ENCODE assay signal across 8 cellular contexts in the genomic region with DNA sequence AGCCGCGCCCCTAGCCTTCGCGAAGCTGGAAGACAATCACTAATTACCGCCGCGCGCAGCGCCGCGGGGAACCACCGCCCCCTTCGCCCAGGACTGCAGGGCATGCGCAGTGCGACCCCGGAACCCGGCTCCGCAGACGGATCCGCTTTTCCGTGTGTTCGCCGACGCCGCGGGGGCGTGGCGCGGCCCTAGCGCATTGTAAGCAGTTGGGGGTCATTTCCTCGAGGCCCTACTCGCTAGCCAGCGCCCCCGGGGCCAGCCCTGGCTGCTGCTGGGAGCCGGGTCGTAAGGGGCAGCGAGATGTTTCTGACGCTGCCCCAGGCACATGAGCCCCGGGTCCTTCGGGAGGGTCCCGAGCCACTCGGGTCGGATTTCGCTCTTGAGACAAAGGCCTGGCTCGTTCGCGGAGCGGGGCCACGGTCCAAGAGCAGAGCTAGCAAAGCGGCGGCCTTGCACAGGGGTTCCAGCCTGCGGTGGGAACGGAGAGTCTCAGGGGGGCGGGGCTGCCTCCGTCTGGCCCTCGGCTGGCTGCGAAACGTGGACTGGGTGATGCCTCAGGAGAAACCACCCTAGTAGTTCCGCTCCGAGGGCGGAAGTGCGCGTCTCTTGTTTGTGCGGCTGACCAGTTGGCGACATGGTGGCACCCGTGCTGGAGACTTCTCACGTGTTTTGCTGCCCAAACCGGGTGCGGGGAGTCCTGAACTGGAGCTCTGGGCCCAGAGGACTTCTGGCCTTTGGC. TPM values are rescaled to one million over a fixed set of nuclear protein-coding genes. Genes with fewer than 3 reads are reported as not detected.
DNase-seq lines count a peak whose midpoint lies in the region; ATAC-seq, FAIRE-seq and TF ChIP-seq lines count a peak whose summit lies in the region.

A gene with protein sequence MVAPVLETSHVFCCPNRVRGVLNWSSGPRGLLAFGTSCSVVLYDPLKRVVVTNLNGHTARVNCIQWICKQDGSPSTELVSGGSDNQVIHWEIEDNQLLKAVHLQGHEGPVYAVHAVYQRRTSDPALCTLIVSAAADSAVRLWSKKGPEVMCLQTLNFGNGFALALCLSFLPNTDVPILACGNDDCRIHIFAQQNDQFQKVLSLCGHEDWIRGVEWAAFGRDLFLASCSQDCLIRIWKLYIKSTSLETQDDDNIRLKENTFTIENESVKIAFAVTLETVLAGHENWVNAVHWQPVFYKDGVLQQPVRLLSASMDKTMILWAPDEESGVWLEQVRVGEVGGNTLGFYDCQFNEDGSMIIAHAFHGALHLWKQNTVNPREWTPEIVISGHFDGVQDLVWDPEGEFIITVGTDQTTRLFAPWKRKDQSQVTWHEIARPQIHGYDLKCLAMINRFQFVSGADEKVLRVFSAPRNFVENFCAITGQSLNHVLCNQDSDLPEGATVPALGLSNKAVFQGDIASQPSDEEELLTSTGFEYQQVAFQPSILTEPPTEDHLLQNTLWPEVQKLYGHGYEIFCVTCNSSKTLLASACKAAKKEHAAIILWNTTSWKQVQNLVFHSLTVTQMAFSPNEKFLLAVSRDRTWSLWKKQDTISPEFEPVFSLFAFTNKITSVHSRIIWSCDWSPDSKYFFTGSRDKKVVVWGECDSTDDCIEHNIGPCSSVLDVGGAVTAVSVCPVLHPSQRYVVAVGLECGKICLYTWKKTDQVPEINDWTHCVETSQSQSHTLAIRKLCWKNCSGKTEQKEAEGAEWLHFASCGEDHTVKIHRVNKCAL (plus strand): TSS at position 600 of the 739 bp plus-strand sequence. CDS start 35 bp downstream, at position 635.
A gene with protein sequence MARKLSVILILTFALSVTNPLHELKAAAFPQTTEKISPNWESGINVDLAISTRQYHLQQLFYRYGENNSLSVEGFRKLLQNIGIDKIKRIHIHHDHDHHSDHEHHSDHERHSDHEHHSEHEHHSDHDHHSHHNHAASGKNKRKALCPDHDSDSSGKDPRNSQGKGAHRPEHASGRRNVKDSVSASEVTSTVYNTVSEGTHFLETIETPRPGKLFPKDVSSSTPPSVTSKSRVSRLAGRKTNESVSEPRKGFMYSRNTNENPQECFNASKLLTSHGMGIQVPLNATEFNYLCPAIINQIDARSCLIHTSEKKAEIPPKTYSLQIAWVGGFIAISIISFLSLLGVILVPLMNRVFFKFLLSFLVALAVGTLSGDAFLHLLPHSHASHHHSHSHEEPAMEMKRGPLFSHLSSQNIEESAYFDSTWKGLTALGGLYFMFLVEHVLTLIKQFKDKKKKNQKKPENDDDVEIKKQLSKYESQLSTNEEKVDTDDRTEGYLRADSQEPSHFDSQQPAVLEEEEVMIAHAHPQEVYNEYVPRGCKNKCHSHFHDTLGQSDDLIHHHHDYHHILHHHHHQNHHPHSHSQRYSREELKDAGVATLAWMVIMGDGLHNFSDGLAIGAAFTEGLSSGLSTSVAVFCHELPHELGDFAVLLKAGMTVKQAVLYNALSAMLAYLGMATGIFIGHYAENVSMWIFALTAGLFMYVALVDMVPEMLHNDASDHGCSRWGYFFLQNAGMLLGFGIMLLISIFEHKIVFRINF (minus strand): TSS at position 41 of the 739 bp plus-strand sequence. CDS start 2,333 bp downstream, outside the sequence.

- 0% methylated on average over 66 to 69 of the region's 69 CpGs for WGBS in psoas muscle, 3 donors
- WGBS in urinary bladder: under 1% methylated on average over 69 of the region's 69 CpGs

- H3K27ac ChIP-seq in right atrium auricular region (peak within 1 kb of the TSS; percentile 97 to 99), psoas muscle (peak within 1 kb of the TSS; percentile 99), urinary bladder (ENCODE audit: low read depth) (peak within 1 kb of the TSS; percentile 99)

- H3K9me3 ChIP-seq in right atrium auricular region (no peaks in the 10 kb centered on the region), psoas muscle (no peaks in the 10 kb centered on the region)

- DNase-seq in GM18507 (ENCODE audit: extremely low spot score, insufficient read length, low read depth) (peak; percentile 96), NCI-H1930 (lab: John Stamatoyannopoulos, UW) (peak; percentile 95 to 97), anterior cingulate cortex (lab: John Stamatoyannopoulos, UW) (peak; percentile 70 to 98 (median 92)), right atrium auricular region (ENCODE audit: low spot score) (peak; percentile 98), psoas muscle (peak; percentile 96 to 98)

- intact Hi-C loops in T-helper 2 cell treated with Interferon-gamma antibody and Interleukin-4, amounts not matched to agents 100 ng/mL and 5 ng/mL, for 36 hours (cut with micrococcal nuclease): loop anchor here (1.0 to 10.0 kb wide), 5 partner anchors 58 to 700 kb away; a partner anchor contains a TSS
- intact Hi-C loops in psoas muscle (cut with DNase I): loop anchor here (5.0 kb wide), 3 partner anchors 62 to 157 kb away; a partner anchor contains a TSS

- H3K4me1 ChIP-seq in right atrium auricular region: peaks cover 0 to 37% of the 10 kb centered on the region in 2 donors
- peaks cover 24% of the 10 kb centered on the region for H3K4me1 ChIP-seq in psoas muscle
- peaks cover 7% of the 10 kb centered on the region for H3K4me1 ChIP-seq in urinary bladder (ENCODE audit: insufficient read depth)

- FAIRE-seq in GM18507 (lab: Jason Lieb, UNC): peak; percentile 87

- H3K36me3 ChIP-seq in right atrium auricular region (no peaks in the 10 kb centered on the region), psoas muscle (ENCODE audit: insufficient read depth in 1 of 2, low read depth in 1 of 2) (peaks cover 0 to 39% of the 10 kb centered on the region in 2 donors), urinary bladder (ENCODE audit: insufficient read depth) (no peaks in the 10 kb centered on the region)

- H3K4me3 ChIP-seq in right atrium auricular region (peak within 1 kb of the TSS; percentile 59 to 83), psoas muscle (peak within 1 kb of the TSS; percentile 87), urinary bladder (ENCODE audit: low read depth, low read length) (peak within 1 kb of the TSS; percentile 96)

- TF ChIP-seq CTCF in right atrium auricular region (IDR thresholded peaks at IDR 0.05): peak in 1 of 2 donors; percentile 19
- peak; percentile 4 for TF ChIP-seq CTCF in psoas muscle (IDR thresholded peaks at IDR 0.05)

- H3K27me3 ChIP-seq in right atrium auricular region (no peaks in the 10 kb centered on the region), psoas muscle (ENCODE audit: insufficient read depth in 3 of 3, low read length in 2 of 3) (no peaks in the 10 kb centered on the region)

- ATAC-seq in HG02973 (IDR thresholded peaks at IDR 0.05; ENCODE audit: unreplicated experiment) (peak; percentile 88), psoas muscle (peak; percentile 97 to 98 (median 98))

RNA-seq across cellular contexts. Expression of the first gene that starts in this region (rescaled TPM):
- 68.0 and 71.9 TPM in 2 replicates for total RNA-seq in T-helper 2 cell treated with Interferon-gamma antibody and Interleukin-4, amounts not matched to agents 100 ng/mL and 5 ng/mL, for 36 hours
- total RNA-seq in right atrium auricular region (10 to 100 TPM; 21.7 to 31.4 TPM), psoas muscle (10 to 100 TPM; 54.7 to 65.5 (median 57.4) TPM), urinary bladder (172 TPM)
- polyA plus RNA-seq in psoas muscle (10 to 100 TPM; 25.0 to 39.6 (median 33.7) TPM), urinary bladder (47.7 TPM)

RNA-seq across cellular contexts. Expression of the second gene that starts in this region (rescaled TPM):
- total RNA-seq in T-helper 2 cell treated with Interferon-gamma antibody and Interleukin-4, amounts not matched to agents 100 ng/mL and 5 ng/mL, for 36 hours: 22.3 and 23.4 TPM in 2 replicates
- total RNA-seq in right atrium auricular region: 10 to 100 TPM; 15.9 to 20.0 TPM
- total RNA-seq in psoas muscle: 10 to 100 TPM in 3 of 4 donors, 1 to 10 TPM in 1; 10.0 to 21.3 (median 13.5) TPM
- polyA plus RNA-seq in psoas muscle: 10 to 100 TPM in 2 of 3 donors, 1 to 10 TPM in 1; 8.9 to 21.6 (median 20.8) TPM
- total RNA-seq in urinary bladder: 92.3 TPM
- 42.1 TPM for polyA plus RNA-seq in urinary bladder

Comparison
In these comparisons a context has a peak if more than half of its experiments do, and no peak if none do; other contexts are left out.
1. Peak in every context shown above with its lines: DNase-seq, ATAC-seq, H3K4me3 ChIP-seq and H3K27ac ChIP-seq.